In the genomic region with DNA sequence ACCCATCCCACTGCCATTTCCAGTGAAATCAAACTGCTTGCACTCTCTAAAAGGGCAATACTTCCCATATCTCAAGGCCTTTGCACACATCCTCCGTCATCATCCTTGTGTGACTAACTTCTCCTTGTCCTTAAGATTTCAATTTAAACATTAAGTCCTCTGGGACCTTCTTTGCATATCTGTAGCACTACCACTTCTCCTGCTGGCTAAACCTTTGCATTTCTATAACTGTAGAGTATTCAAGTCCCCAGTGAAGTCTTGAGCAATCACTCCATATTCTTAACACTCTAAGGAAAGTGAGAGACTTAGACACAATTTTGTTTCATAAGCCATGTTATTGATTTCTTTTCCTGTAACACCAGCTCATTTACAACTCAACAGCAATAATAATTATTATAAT, we compare ENCODE assay signal across 1 cellular context.
TF ChIP-seq lines count a peak whose summit lies in the region.

No MANE protein-coding gene starts in this region.

TF ChIP-seq in GM23338, 12 proteins besides CTCF, POLR2A, EP300 and RAD21:
- TF ChIP-seq ZNF462 (CRISPR knock-in tag; IDR thresholded peaks at IDR 0.05) (peak; percentile 62; the same call in 1 of the 2 replicates), EZH2 (IDR thresholded peaks at IDR 0.05; ENCODE audit: low read depth, unreplicated experiment) (no peak), EZH2phosphoT487 (IDR thresholded peaks at IDR 0.05; ENCODE audit: unreplicated experiment) (no peak), ZNF331 (CRISPR knock-in tag; IDR thresholded peaks at IDR 0.05; ENCODE audit: low read depth) (no peak), NANOG (IDR thresholded peaks at IDR 0.05; ENCODE audit: borderline replicate concordance) (peak; percentile 67; the same call in 1 of the 2 replicates)
